30 cellular contexts compared by ENCODE assay signal in the genomic region with DNA sequence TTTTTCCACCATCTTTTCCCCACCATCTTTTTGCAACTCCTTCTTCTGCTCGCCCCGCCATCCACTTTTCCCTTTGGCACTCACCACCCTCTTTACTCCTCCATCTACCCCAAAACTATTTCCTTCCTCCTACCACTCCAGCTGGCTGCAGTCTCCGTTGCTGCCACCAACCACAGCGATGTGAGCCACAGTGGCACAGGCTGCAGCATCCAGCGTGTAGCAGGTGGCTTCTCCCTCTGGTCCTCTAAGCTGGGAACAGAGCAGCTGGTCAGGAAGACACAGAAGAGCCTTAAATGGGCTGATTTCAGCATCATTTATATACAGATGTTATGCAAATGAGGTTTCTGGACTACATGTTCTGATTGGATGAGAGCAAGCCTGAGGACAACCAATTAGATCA.
"Had no signal": no experiment of that assay in that cellular context is flagged by ENCODE, and none has a peak within 500 bp of the region (broad histone marks: within the 10 kb centered on the region; RNA-seq: fewer than 3 reads in every experiment).

No MANE protein-coding gene starts in this region.

- H3K36me3 Mint-ChIP-seq: activated CD8-positive, alpha-beta memory T cell treated with anti-CD3 and anti-CD28 coated beads, Interleukin-2, amount 10 ng/mL, durations not matched to agents 7 days and 5 days; activated naive CD4-positive, alpha-beta T cell treated with anti-CD3 and anti-CD28 coated beads, Interleukin-2, amount 10 ng/mL, durations not matched to agents 7 days and 5 days; brain had no signal

- H3K27ac Mint-ChIP-seq: activated CD4-positive, alpha-beta memory T cell treated with anti-CD3 and anti-CD28 coated beads, Interleukin-2, amount 10 ng/mL, durations not matched to agents 7 days and 5 days; activated CD8-positive, alpha-beta memory T cell treated with anti-CD3 and anti-CD28 coated beads, Interleukin-2, amount 10 ng/mL, durations not matched to agents 7 days and 5 days; activated naive CD4-positive, alpha-beta T cell treated with anti-CD3 and anti-CD28 coated beads, Interleukin-2, amount 10 ng/mL, durations not matched to agents 7 days and 5 days; activated naive CD8-positive, alpha-beta T cell; activated naive CD8-positive, alpha-beta T cell treated with anti-CD3 and anti-CD28 coated beads, Interleukin-2, amount 50 U/mL, for 24 hours had no signal

- DNase-seq: activated CD4-positive, alpha-beta memory T cell treated with anti-CD3 and anti-CD28 coated beads, Interleukin-2, amount 10 ng/mL, durations not matched to agents 7 days and 5 days; activated CD4-positive, alpha-beta T cell treated with anti-CD3 and anti-CD28 coated beads for 1 hour; activated CD4-positive, alpha-beta T cell treated with anti-CD3 and anti-CD28 coated beads for 48 hours; activated CD4-positive, CD25-positive, alpha-beta regulatory T cell; activated CD8-positive, alpha-beta memory T cell treated with anti-CD3 and anti-CD28 coated beads for 24 hours; activated CD8-positive, alpha-beta memory T cell treated with anti-CD3 and anti-CD28 coated beads, Interleukin-2, amount 10 ng/mL, durations not matched to agents 7 days and 5 days; activated CD8-positive, alpha-beta memory T cell treated with anti-CD3 and anti-CD28 coated beads, Interleukin-2, amount 50 U/mL, for 48 hours; activated effector memory CD4-positive, alpha-beta T cell treated with Interleukin-2 at 50 U/mL for 16 hours; activated naive CD4-positive, alpha-beta T cell treated with anti-CD3 and anti-CD28 coated beads, Interleukin-2, amount 10 ng/mL, durations not matched to agents 7 days and 5 days; activated naive CD8-positive, alpha-beta T cell treated with anti-CD3 and anti-CD28 coated beads, Interleukin-2, amount 50 U/mL, for 24 hours; activated T-cell treated with anti-CD3 and anti-CD28 coated beads, Interleukin-2, amount 50 U/mL, for 48 hours; anterior cingulate cortex; caudate nucleus; cerebellar nuclear complex; NCI-H1092 treated with DMSO at 0.1 percent for 48 hours; NCI-H1417; NCI-H187; NCI-H2029 treated with DMSO at 0.1 percent for 48 hours; NCI-H2107; NCI-H2227 treated with DMSO at 0.1 percent for 48 hours; NCI-H69; NK-92 treated with Interleukin-12 subunit alpha and Interleukin-12 subunit beta, amount 100 ng/mL, for 24 hours; Right ventricle myocardium superior; SW 1271; T-helper 1 cell; T-helper 2 cell; T-helper 9 cell had no signal

- H3K27ac ChIP-seq: WERI-Rb-1 had no signal

- H3K4me3 Mint-ChIP-seq: activated CD4-positive, alpha-beta memory T cell treated with anti-CD3 and anti-CD28 coated beads, Interleukin-2, amount 10 ng/mL, durations not matched to agents 7 days and 5 days; activated CD8-positive, alpha-beta memory T cell treated with anti-CD3 and anti-CD28 coated beads, Interleukin-2, amount 10 ng/mL, durations not matched to agents 7 days and 5 days; activated naive CD4-positive, alpha-beta T cell treated with anti-CD3 and anti-CD28 coated beads, Interleukin-2, amount 10 ng/mL, durations not matched to agents 7 days and 5 days; activated naive CD8-positive, alpha-beta T cell; activated naive CD8-positive, alpha-beta T cell treated with anti-CD3 and anti-CD28 coated beads, Interleukin-2, amount 50 U/mL, for 24 hours; brain had no signal

- ATAC-seq: activated CD8-positive, alpha-beta memory T cell treated with anti-CD3 and anti-CD28 coated beads, Interleukin-2, amount 10 ng/mL, durations not matched to agents 7 days and 5 days; activated naive CD8-positive, alpha-beta T cell treated with anti-CD3 and anti-CD28 coated beads, Interleukin-2, amount 50 U/mL, for 24 hours had no signal

- H3K27me3 Mint-ChIP-seq: activated CD8-positive, alpha-beta memory T cell treated with anti-CD3 and anti-CD28 coated beads, Interleukin-2, amount 10 ng/mL, durations not matched to agents 7 days and 5 days; activated naive CD8-positive, alpha-beta T cell had no signal

- H3K9me3 Mint-ChIP-seq: activated CD4-positive, alpha-beta memory T cell treated with anti-CD3 and anti-CD28 coated beads, Interleukin-2, amount 10 ng/mL, durations not matched to agents 7 days and 5 days; activated naive CD4-positive, alpha-beta T cell treated with anti-CD3 and anti-CD28 coated beads, Interleukin-2, amount 10 ng/mL, durations not matched to agents 7 days and 5 days; activated naive CD8-positive, alpha-beta T cell treated with anti-CD3 and anti-CD28 coated beads, Interleukin-2, amount 50 U/mL, for 24 hours had no signal

- H3K36me3 ChIP-seq: WERI-Rb-1 had no signal

- H3K4me1 Mint-ChIP-seq: activated CD4-positive, alpha-beta memory T cell treated with anti-CD3 and anti-CD28 coated beads, Interleukin-2, amount 10 ng/mL, durations not matched to agents 7 days and 5 days; activated CD8-positive, alpha-beta memory T cell treated with anti-CD3 and anti-CD28 coated beads, Interleukin-2, amount 10 ng/mL, durations not matched to agents 7 days and 5 days; brain had no signal
